ENCODE assay signal across 21 cellular contexts in the genomic region with DNA sequence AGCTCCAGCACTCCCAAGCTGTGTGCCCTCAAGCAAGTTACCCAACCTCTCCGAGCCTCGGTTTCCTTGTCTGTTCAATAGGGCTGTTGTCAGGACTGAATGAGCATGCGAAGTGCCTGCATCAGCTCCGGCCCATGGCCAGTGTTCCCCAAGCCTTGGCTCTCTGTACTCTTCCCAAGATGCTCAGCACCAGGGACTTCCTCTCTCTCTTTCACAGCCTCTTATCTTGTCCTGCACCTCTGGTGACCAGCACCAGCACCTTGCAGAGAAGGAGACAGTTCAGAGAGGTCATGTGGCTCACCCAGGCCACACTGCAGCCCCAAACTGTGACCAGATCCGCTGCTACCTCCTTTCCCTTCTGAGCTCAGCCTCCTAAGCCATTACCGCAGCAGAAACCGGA.
"Had no signal": no experiment of that assay in that cellular context is flagged by ENCODE, and none has a peak within 500 bp of the region (broad histone marks: within the 10 kb centered on the region; RNA-seq: fewer than 3 reads in every experiment).

No MANE protein-coding gene starts in this region.

- H3K4me1 Mint-ChIP-seq: activated naive CD8-positive, alpha-beta T cell treated with anti-CD3 and anti-CD28 coated beads for 36 hours; natural killer cell had no signal

- H3K36me3 Mint-ChIP-seq: activated naive CD8-positive, alpha-beta T cell treated with anti-CD3 and anti-CD28 coated beads for 36 hours; natural killer cell; WTC11 had no signal

- FAIRE-seq: bronchial epithelial cell, pancreas had no signal

- H3K4me3 Mint-ChIP-seq: activated naive CD8-positive, alpha-beta T cell treated with anti-CD3 and anti-CD28 coated beads for 36 hours; natural killer cell; stimulated activated naive CD8-positive, alpha-beta T cell treated with anti-CD3 and anti-CD28 coated beads, Interleukin-15, Interleukin-2, amounts not matched to agents 100 ng/mL and 50 ng/mL, for 24 hours; WTC11 had no signal

- H3K27ac ChIP-seq: coronary artery, epithelial cell of prostate, heart left ventricle, pancreas, thyroid gland had no signal

- H3K4me1 ChIP-seq: heart left ventricle, pancreas, thyroid gland had no signal

- H3K27me3 ChIP-seq: heart left ventricle, pancreas, thyroid gland had no signal

- H3K9me3 ChIP-seq: pancreas, thyroid gland had no signal

- H3K27ac Mint-ChIP-seq: activated naive CD8-positive, alpha-beta T cell treated with anti-CD3 and anti-CD28 coated beads for 36 hours; natural killer cell; stimulated activated naive CD8-positive, alpha-beta T cell treated with anti-CD3 and anti-CD28 coated beads, Interleukin-15, Interleukin-2, amounts not matched to agents 100 ng/mL and 50 ng/mL, for 24 hours; WTC11 had no signal

- H3K36me3 ChIP-seq: heart left ventricle, pancreas, thyroid gland had no signal

- H3K4me3 ChIP-seq: coronary artery, heart left ventricle, lung, pancreas, thyroid gland had no signal

- DNase-seq: activated CD4-positive, alpha-beta T cell treated with anti-CD3 and anti-CD28 coated beads, Interleukin-2, amount 50 U/mL, for 4 hours; activated naive CD4-positive, alpha-beta T cell treated with Interleukin-2 at 50 U/mL for 16 hours; activated naive CD8-positive, alpha-beta T cell treated with anti-CD3 and anti-CD28 coated beads for 36 hours; activated T-cell treated with anti-CD3 and anti-CD28 coated beads, Interleukin-2, amount 50 U/mL, for 48 hours; heart left ventricle; islet precursor cell; natural killer cell; stimulated activated CD4-positive, alpha-beta T cell treated with anti-CD3 and anti-CD28 coated beads, Interleukin-4, amount 100 ng/mL, for 24 hours; substantia nigra; T-helper 1 cell; T-helper 9 cell; thyroid gland had no signal

- ATAC-seq: heart left ventricle, natural killer cell, pancreas, sciatic nerve, SK-N-SH treated with all-trans-retinoic acid at 6 μM for 48 hours, WTC11 had no signal

- H3K9me3 Mint-ChIP-seq: activated naive CD8-positive, alpha-beta T cell treated with anti-CD3 and anti-CD28 coated beads for 36 hours; natural killer cell had no signal
